Comparison of ENCODE assay signal across 8 cellular contexts in the genomic region with DNA sequence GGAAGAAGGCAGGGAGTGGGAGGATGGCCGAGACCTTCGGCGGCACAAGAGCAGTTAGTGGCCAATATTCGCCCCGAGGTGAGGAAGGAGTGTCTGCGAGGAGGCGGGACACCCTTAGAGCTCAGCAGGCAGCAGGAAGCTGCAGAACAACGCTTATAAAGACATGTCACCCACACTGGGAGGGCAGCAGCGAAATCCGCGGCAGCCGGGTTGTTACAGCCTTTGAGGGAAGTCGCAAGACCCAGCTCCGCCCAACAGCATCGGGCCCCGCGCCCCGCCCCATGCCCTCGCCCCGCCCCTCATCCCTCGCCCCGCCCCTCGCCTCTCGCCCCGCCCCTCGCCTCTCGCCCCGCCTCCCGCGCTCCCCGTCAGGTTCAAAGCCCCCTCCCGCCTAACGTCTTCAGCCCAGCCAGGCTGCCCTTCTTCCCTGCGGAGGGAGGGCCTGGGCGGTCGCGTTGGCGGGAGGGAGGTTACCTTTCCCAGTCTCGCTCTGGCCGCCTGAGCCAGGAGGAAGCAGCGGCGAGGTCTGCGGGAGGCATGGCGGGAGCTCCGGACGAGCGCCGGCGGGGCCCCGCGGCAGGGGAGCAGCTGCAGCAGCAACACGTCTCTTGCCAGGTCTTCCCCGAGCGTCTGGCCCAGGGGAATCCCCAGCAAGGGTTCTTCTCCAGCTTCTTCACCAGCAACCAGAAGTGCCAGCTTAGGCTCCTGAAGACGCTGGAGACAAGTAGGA. TPM values are rescaled to one million over a fixed set of nuclear protein-coding genes. Genes with fewer than 3 reads are reported as not detected.
A peak's percentile ranks its signal among the peaks of the same experiment; 100 is the strongest.
DNase-seq lines count a peak whose midpoint lies in the region; ATAC-seq, FAIRE-seq and TF ChIP-seq lines count a peak whose summit lies in the region.

A gene with protein sequence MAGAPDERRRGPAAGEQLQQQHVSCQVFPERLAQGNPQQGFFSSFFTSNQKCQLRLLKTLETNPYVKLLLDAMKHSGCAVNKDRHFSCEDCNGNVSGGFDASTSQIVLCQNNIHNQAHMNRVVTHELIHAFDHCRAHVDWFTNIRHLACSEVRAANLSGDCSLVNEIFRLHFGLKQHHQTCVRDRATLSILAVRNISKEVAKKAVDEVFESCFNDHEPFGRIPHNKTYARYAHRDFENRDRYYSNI (plus strand): TSS at position 403 of the 730 bp plus-strand sequence. CDS start 135 bp downstream, at position 538.

- no peak for TF ChIP-seq CTCF in RWPE1 (conservative IDR thresholded peaks at IDR 0.05; ENCODE audit: low read depth)

- H3K4me3 Mint-ChIP-seq in activated T-helper 2 cell treated with anti-CD3 and anti-CD28 coated beads, Interferon-gamma antibody, Interleukin-2, Interleukin-4, amounts not matched to agents 10 μg/mL and 5 μg/mL and 100 μg/mL, durations not matched to agents 14 hours and 24 hours and 36 hours (ENCODE audit: low read depth), result peak within 1 kb of the TSS; percentile 89
- peak within 1 kb of the TSS; percentile 97 for H3K4me3 Mint-ChIP-seq in natural killer cell treated with Interleukin-12 subunit alpha and Interleukin-12 subunit beta and Interleukin-15 and Interleukin-18, amount 100 ng/mL, for 72 hours

- CTCF ChIA-PET in RWPE1 (lab: Yijun Ruan, JAX), result no interaction called here

- H3K27ac ChIP-seq in RWPE1, result peak within 1 kb of the TSS; percentile 86

- H3K27ac Mint-ChIP-seq in activated T-helper 2 cell treated with anti-CD3 and anti-CD28 coated beads, Interferon-gamma antibody, Interleukin-2, Interleukin-4, amounts not matched to agents 10 μg/mL and 5 μg/mL and 100 μg/mL, durations not matched to agents 14 hours and 24 hours and 36 hours, result peak within 1 kb of the TSS; percentile 97
- H3K27ac Mint-ChIP-seq in natural killer cell treated with Interleukin-12 subunit alpha and Interleukin-12 subunit beta and Interleukin-15 and Interleukin-18, amount 100 ng/mL, for 72 hours, result peak within 1 kb of the TSS; percentile 93 to 97

- H3K27me3 Mint-ChIP-seq in activated T-helper 2 cell treated with anti-CD3 and anti-CD28 coated beads, Interferon-gamma antibody, Interleukin-2, Interleukin-4, amounts not matched to agents 10 μg/mL and 5 μg/mL and 100 μg/mL, durations not matched to agents 14 hours and 24 hours and 36 hours (ENCODE audit: low read depth), result no peaks in the 10 kb centered on the region
- no peaks in the 10 kb centered on the region for H3K27me3 Mint-ChIP-seq in natural killer cell treated with Interleukin-12 subunit alpha and Interleukin-12 subunit beta and Interleukin-15 and Interleukin-18, amount 100 ng/mL, for 72 hours

- H3K36me3 Mint-ChIP-seq in activated T-helper 2 cell treated with anti-CD3 and anti-CD28 coated beads, Interferon-gamma antibody, Interleukin-2, Interleukin-4, amounts not matched to agents 10 μg/mL and 5 μg/mL and 100 μg/mL, durations not matched to agents 14 hours and 24 hours and 36 hours (ENCODE audit: low read depth), result peaks cover 3% of the 10 kb centered on the region
- H3K36me3 Mint-ChIP-seq in natural killer cell treated with Interleukin-12 subunit alpha and Interleukin-12 subunit beta and Interleukin-15 and Interleukin-18, amount 100 ng/mL, for 72 hours, result no peaks in the 10 kb centered on the region

- TF ChIP-seq POLR2A in H54 (IDR thresholded peaks at IDR 0.05; ENCODE audit: low read depth, low read length), result peak; percentile 90

- DNase-seq in EL (peak; percentile 93), H54 (ENCODE audit: insufficient read length, low spot score) (peak; percentile 91), LoVo (ENCODE audit: low spot score) (peak; percentile 97), RWPE1 (ENCODE audit: low spot score) (peak; percentile 95), fibroblast of peridontal ligament (ENCODE audit: extremely low read depth) (peak; percentile 76)
- DNase-seq in activated T-helper 2 cell treated with anti-CD3 and anti-CD28 coated beads, Interferon-gamma antibody, Interleukin-2, Interleukin-4, amounts not matched to agents 10 μg/mL and 5 μg/mL and 100 μg/mL, durations not matched to agents 14 hours and 24 hours and 36 hours (ENCODE audit: low spot score), result peak; percentile 90
- peak; percentile 94 for DNase-seq in natural killer cell treated with Interleukin-12 subunit alpha and Interleukin-12 subunit beta and Interleukin-15 and Interleukin-18, amount 100 ng/mL, for 72 hours (ENCODE audit: low spot score)
- DNase-seq in stimulated activated naive CD4-positive, alpha-beta T cell treated with Interleukin-2 at 50 U/mL for 16 hours (lab: John Stamatoyannopoulos, UW), result peak; percentile 81

- intact Hi-C loops in activated T-helper 2 cell treated with anti-CD3 and anti-CD28 coated beads, Interferon-gamma antibody, Interleukin-2, Interleukin-4, amounts not matched to agents 10 μg/mL and 5 μg/mL and 100 μg/mL, durations not matched to agents 14 hours and 24 hours and 36 hours (cut with micrococcal nuclease), result loop anchor here (1.0 to 2.0 kb wide), 3 partner anchors 36 to 1655 kb away; a partner anchor contains a TSS

- H3K4me1 Mint-ChIP-seq in activated T-helper 2 cell treated with anti-CD3 and anti-CD28 coated beads, Interferon-gamma antibody, Interleukin-2, Interleukin-4, amounts not matched to agents 10 μg/mL and 5 μg/mL and 100 μg/mL, durations not matched to agents 14 hours and 24 hours and 36 hours (ENCODE audit: low read depth), result peaks cover 40% of the 10 kb centered on the region
- H3K4me1 Mint-ChIP-seq in natural killer cell treated with Interleukin-12 subunit alpha and Interleukin-12 subunit beta and Interleukin-15 and Interleukin-18, amount 100 ng/mL, for 72 hours (ENCODE audit: low read depth in 2 of 2), result peaks cover 37 to 43% of the 10 kb centered on the region in 2 donors

- H3K9me3 Mint-ChIP-seq in activated T-helper 2 cell treated with anti-CD3 and anti-CD28 coated beads, Interferon-gamma antibody, Interleukin-2, Interleukin-4, amounts not matched to agents 10 μg/mL and 5 μg/mL and 100 μg/mL, durations not matched to agents 14 hours and 24 hours and 36 hours, result no peaks in the 10 kb centered on the region
- H3K9me3 Mint-ChIP-seq in natural killer cell treated with Interleukin-12 subunit alpha and Interleukin-12 subunit beta and Interleukin-15 and Interleukin-18, amount 100 ng/mL, for 72 hours, result no peaks in the 10 kb centered on the region

- peak; percentile 68 for FAIRE-seq in H54 (lab: Jason Lieb, UNC)

- POLR2A ChIA-PET in RWPE1 (lab: Yijun Ruan, JAX; ENCODE audit: low non-redundant PET), result interaction anchor here (0.5 to 0.9 kb wide), 2 partner anchors 33 to 170 kb away, joined by 3 to 9 read pairs; a partner anchor contains a TSS

- peak; percentile 96 for ATAC-seq in natural killer cell treated with Interleukin-12 subunit alpha and Interleukin-12 subunit beta and Interleukin-15 and Interleukin-18, amount 100 ng/mL, for 72 hours

RNA-seq across cellular contexts. Expression of the gene that starts here (rescaled TPM):
- total RNA-seq in activated T-helper 2 cell treated with anti-CD3 and anti-CD28 coated beads, Interferon-gamma antibody, Interleukin-2, Interleukin-4, amounts not matched to agents 10 μg/mL and 5 μg/mL and 100 μg/mL, durations not matched to agents 14 hours and 24 hours and 36 hours, result 10.8 and 12.7 TPM in 2 replicates
- total RNA-seq in natural killer cell treated with Interleukin-12 subunit alpha and Interleukin-12 subunit beta and Interleukin-15 and Interleukin-18, amount 100 ng/mL, for 72 hours, result 10 to 100 TPM in 1 of 2 donors, 1 to 10 TPM in 1; 5.7 to 12.5 TPM

Comparison
In these comparisons a context has a peak if more than half of its experiments do, and no peak if none do; other contexts are left out.
1. Peak in every context shown above with its lines: DNase-seq, ATAC-seq and H3K27ac ChIP-seq.